23 cellular contexts compared by ENCODE assay signal in the genomic region with DNA sequence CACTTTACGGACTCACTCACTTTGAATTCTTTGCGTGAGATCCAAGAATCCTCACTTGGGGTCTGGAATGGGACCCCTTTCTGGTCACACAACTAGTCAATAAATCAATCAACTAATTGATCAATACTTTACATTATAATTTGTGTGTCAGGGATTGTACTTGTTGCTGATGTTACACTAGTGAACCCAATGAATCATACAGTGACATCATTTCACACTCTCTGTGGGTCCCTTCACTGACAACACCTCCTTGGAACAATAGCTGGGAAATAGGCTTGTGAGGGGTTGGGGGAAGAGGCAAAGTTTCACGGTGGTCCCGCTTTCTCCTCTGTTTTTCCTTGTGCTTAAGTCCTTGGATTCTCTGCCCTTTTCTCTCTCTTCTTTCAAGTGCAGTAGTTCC. TPM values are rescaled to one million over a fixed set of nuclear protein-coding genes. Genes with fewer than 3 reads are reported as not detected.
DNase-seq lines count a peak whose midpoint lies in the region; ATAC-seq and TF ChIP-seq lines count a peak whose summit lies in the region.
"Had no signal": no experiment of that assay in that cellular context is flagged by ENCODE, and none has a peak within 500 bp of the region (broad histone marks: within the 10 kb centered on the region; RNA-seq: fewer than 3 reads in every experiment).

No MANE protein-coding gene starts in this region.

- TF ChIP-seq CTCF in foreskin keratinocyte (conservative IDR thresholded peaks at IDR 0.05) = no peak
- no peak for TF ChIP-seq CTCF in upper lobe of left lung (IDR thresholded peaks at IDR 0.05)

- ATAC-seq in foreskin keratinocyte (peak; percentile 20), HG02852 (IDR thresholded peaks at IDR 0.05; ENCODE audit: unreplicated experiment) (no peak), upper lobe of left lung (ENCODE audit: low FRiP score in 2 of 2) (no peak), HG03571 (IDR thresholded peaks at IDR 0.05; ENCODE audit: unreplicated experiment) (no peak)

- H3K27ac ChIP-seq in foreskin keratinocyte (no peak overlapping the region), upper lobe of left lung (no peak overlapping the region)
- H3K27ac ChIP-seq: BLaER1, RWPE1, SK-N-MC had no signal

- 61 to 73% methylated on average over 4 of the region's 4 CpGs for WGBS in upper lobe of left lung, 2 donors

- no peaks in the 10 kb centered on the region for H3K4me1 ChIP-seq in foreskin keratinocyte
- no peaks in the 10 kb centered on the region for H3K4me1 ChIP-seq in upper lobe of left lung
- H3K4me1 ChIP-seq: BLaER1 had no signal

- TF ChIP-seq EP300 in upper lobe of left lung (IDR thresholded peaks at IDR 0.05) = no peak

- peak; percentile 13 for DNase-seq in Daoy (ENCODE audit: low read depth)
- peak; percentile 10 for DNase-seq in EL
- DNase-seq in NCI-H69 (lab: John Stamatoyannopoulos, UW) = peak; percentile 4
- no peak for DNase-seq in foreskin keratinocyte
- DNase-seq in upper lobe of left lung = no peak
- DNase-seq: CD4-positive, alpha-beta T cell; COR-L47; GDM1; H9; MV-4-11; NCI-H1105 treated with DMSO at 0.1 percent for 48 hours; NCI-H2029 treated with DMSO at 0.1 percent for 48 hours; NCI-H226; NCI-H510A treated with DMSO at 0.1 percent for 48 hours; NCI-H774; NK-92 treated with Interleukin-12 subunit alpha and Interleukin-12 subunit beta, amount 100 ng/mL, for 24 hours; SHP77 treated with DMSO at 0.1 percent for 48 hours had no signal

- H3K9me3 ChIP-seq in upper lobe of left lung = no peaks in the 10 kb centered on the region
- H3K9me3 ChIP-seq: BLaER1 had no signal

- H3K4me3 ChIP-seq in upper lobe of left lung = no peak overlapping the region
- H3K4me3 ChIP-seq: BLaER1, SK-N-MC had no signal

- H3K27me3 ChIP-seq in foreskin keratinocyte (peaks cover 4% of the 10 kb centered on the region), upper lobe of left lung (no peaks in the 10 kb centered on the region)
- H3K27me3 ChIP-seq: BLaER1 had no signal

- TF ChIP-seq POLR2A in upper lobe of left lung (IDR thresholded peaks at IDR 0.05) = no peak

- H3K36me3 ChIP-seq in upper lobe of left lung = no peaks in the 10 kb centered on the region
- H3K36me3 ChIP-seq: BLaER1 had no signal

RNA-seq across cellular contexts. Expression of gene TPH2, which starts 35.0 kb away (rescaled TPM):
- total RNA-seq in Daoy (2014; rRNA removed; shearing (Covaris generic)) = not detected in 2 replicates
- not detected in 2 replicates for total RNA-seq in foreskin keratinocyte
- not detected in 2 replicates for polyA plus RNA-seq in foreskin keratinocyte
- under 1 TPM in 1 of 6 donors, not detected in 5; 0.61 TPM for total RNA-seq in upper lobe of left lung
- total RNA-seq: CD4-positive, alpha-beta T cell had no signal
- polyA plus RNA-seq: IgD-negative memory B cell had no signal

Comparison
In these comparisons a context has a peak if more than half of its experiments do, and no peak if none do; other contexts are left out.
1. DNase-seq: peak in Daoy (single experiment), EL (single experiment) and NCI-H69 (single experiment); none in foreskin keratinocyte (0 of 2) and upper lobe of left lung (0 of 2).